Comparison of ENCODE assay signal across 8 cellular contexts in genomic region chr7:91636129-91636724, GRCh38.
DNase-seq lines count a peak whose midpoint lies in the region; ATAC-seq and TF ChIP-seq lines count a peak whose summit lies in the region.

No MANE protein-coding gene starts in this region.

- in situ Hi-C loops in astrocyte of the spinal cord (cut with HindIII; ENCODE audit: low sequenced_read_pairs) = no loop called here

- CTCF ChIA-PET in AG04449 (lab: Yijun Ruan, JAX) = no interaction called here

- 58 to 64% methylated on average over 6 of the region's 6 CpGs for WGBS in lung, 2 donors

- DNase-seq in AG04449 (ENCODE audit: low read depth, low spot score) (no peak), MM.1S (peak; percentile 51), astrocyte of the spinal cord (ENCODE audit: low read depth, low spot score) (peak; percentile 23), lung (ENCODE audit: low spot score) (no peak), mucosa of gallbladder (ENCODE audit: low spot score) (no peak)

- H3K4me1 ChIP-seq in MM.1S (ENCODE audit: low read length) (peaks cover 3% of the 10 kb centered on the region; the same call in 1 of the 2 replicates), lung (ENCODE audit: control insufficient read depth in 2 of 2, insufficient read depth in 2 of 2, low read length in 2 of 2) (no peaks in the 10 kb centered on the region)

- peak; percentile 61 for ATAC-seq in GM18858 (IDR thresholded peaks at IDR 0.05; ENCODE audit: unreplicated experiment)
- no peak for ATAC-seq in lung (ENCODE audit: insufficient read depth, low FRiP score)
- no peak for ATAC-seq in GM18520 (IDR thresholded peaks at IDR 0.05; ENCODE audit: unreplicated experiment)
- no peak for ATAC-seq in HG03442 (IDR thresholded peaks at IDR 0.05; ENCODE audit: unreplicated experiment)

- H2AFZ ChIP-seq in MM.1S (ENCODE audit: low read length) = no peak overlapping the region

- no peaks in the 10 kb centered on the region for H4K20me1 ChIP-seq in MM.1S (ENCODE audit: insufficient read depth, low read length)

- H3K9ac ChIP-seq in MM.1S (ENCODE audit: low read length) = no peak overlapping the region

- H3K27me3 ChIP-seq in MM.1S (replicated peaks; ENCODE audit: insufficient read depth, low read length) (no peaks in the 10 kb centered on the region), lung (ENCODE audit: control insufficient read depth, insufficient read depth) (no peaks in the 10 kb centered on the region)

- TF ChIP-seq CTCF in AG04449 (IDR thresholded peaks at IDR 0.05; ENCODE audit: insufficient read depth, low read length, missing control alignments) = peak; percentile 29
- peak; percentile 61 for TF ChIP-seq CTCF in MM.1S (IDR thresholded peaks at IDR 0.05; ENCODE audit: low read length)
- peak; percentile 66 for TF ChIP-seq CTCF in astrocyte of the spinal cord (IDR thresholded peaks at IDR 0.05; ENCODE audit: low read depth, low read length)
- TF ChIP-seq CTCF in lung (IDR thresholded peaks at IDR 0.05; ENCODE audit: control extremely low read depth, extremely low read depth) = peak; percentile 26

- H3K4me3 ChIP-seq in AG04449 (ENCODE audit: low read depth, low read length) (no peak overlapping the region), MM.1S (ENCODE audit: low read length) (no peak overlapping the region), astrocyte of the spinal cord (ENCODE audit: low read depth, low read length) (no peak overlapping the region), lung (no peak overlapping the region)

- no peaks in the 10 kb centered on the region for H3K9me3 ChIP-seq in MM.1S (replicated peaks; ENCODE audit: insufficient read depth, low read length)
- H3K9me3 ChIP-seq in lung (ENCODE audit: control insufficient read depth in 2 of 2, insufficient read depth in 1 of 2, low read length in 1 of 2) = no peaks in the 10 kb centered on the region

- H3K36me3 ChIP-seq in MM.1S (replicated peaks; ENCODE audit: insufficient read depth, low read length) (no peaks in the 10 kb centered on the region), lung (ENCODE audit: control insufficient read depth in 2 of 2, insufficient read depth in 2 of 2, low read length in 2 of 2) (no peaks in the 10 kb centered on the region)

- H3K27ac ChIP-seq in MM.1S (ENCODE audit: low read length) (no peak overlapping the region), lung (ENCODE audit: low read depth in 1 of 2, low read length in 1 of 2) (no peak overlapping the region)

- H3K79me2 ChIP-seq in MM.1S (ENCODE audit: low read length) = no peaks in the 10 kb centered on the region

- H3K9me2 ChIP-seq in MM.1S (replicated peaks; ENCODE audit: insufficient read depth, low read length) = no peaks in the 10 kb centered on the region

- POLR2A ChIA-PET in AG04449 (lab: Yijun Ruan, JAX) = no interaction called here

- no peaks in the 10 kb centered on the region for H3F3A ChIP-seq in MM.1S (ENCODE audit: insufficient read depth, low read length)

- no peak overlapping the region for H3K4me2 ChIP-seq in MM.1S (ENCODE audit: low read depth, low read length)

Comparison
In these comparisons a context has a peak if more than half of its experiments do, and no peak if none do; other contexts are left out.
1. DNase-seq: peak in MM.1S (single experiment) and astrocyte of the spinal cord (single experiment); none in AG04449 (single experiment), lung (single experiment) and mucosa of gallbladder (single experiment).
2. Peak in every context shown above with its lines, with median percentiles within 50 percentile points of each other: CTCF ChIP-seq.